Comparison of ENCODE assay signal across 2 cellular contexts in the genomic region with DNA sequence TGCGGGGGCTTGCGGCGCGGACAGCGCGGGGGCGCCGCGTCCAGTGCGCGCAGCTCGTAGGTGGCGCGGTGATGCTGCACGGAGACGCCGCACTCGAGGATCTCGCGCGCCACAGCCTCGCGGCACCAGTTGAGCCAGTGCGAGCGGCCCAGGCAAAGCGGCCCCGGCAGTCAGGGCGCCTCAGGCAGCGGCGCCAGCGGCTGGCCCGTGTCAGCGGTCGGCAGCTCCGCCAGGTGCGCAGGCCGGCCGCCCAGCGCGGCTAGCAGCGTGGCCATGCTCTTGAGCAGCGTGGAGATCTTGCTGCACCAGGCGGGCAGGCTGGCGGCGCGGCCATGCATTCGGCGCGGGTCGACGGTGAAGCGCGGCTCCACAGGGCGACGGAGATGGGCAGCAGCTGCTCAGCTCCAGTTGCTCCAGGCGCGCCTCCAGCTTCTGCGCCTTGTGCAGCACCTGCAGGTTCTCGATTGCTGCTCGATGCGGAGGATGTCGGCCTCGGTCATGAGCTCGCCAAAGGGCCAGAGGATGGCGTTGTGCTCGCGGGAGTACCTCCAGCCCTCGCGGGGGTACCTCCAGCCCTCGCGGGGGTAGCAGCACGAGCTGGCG. TPM values are rescaled to one million over a fixed set of nuclear protein-coding genes. Genes with fewer than 3 reads are reported as not detected.
"Had no signal": no experiment of that assay in that cellular context is flagged by ENCODE, and none has a peak within 500 bp of the region (broad histone marks: within the 10 kb centered on the region; RNA-seq: fewer than 3 reads in every experiment).

No MANE protein-coding gene starts in this region.

RNA-seq across cellular contexts. Expression of gene RNU1-3, which starts 26.8 kb away (rescaled TPM):
- polyA plus RNA-seq: spleen, urinary bladder had no signal

RNA-seq across cellular contexts. Expression of gene RNU1-4, which starts 46.7 kb away (rescaled TPM):
- polyA plus RNA-seq: spleen, urinary bladder had no signal
